In genomic region chr16:11393366-11393765, GRCh38 we compare ENCODE assay signal across 20 cellular contexts.
"Had no signal": no experiment of that assay in that cellular context is flagged by ENCODE, and none has a peak within 500 bp of the region (broad histone marks: within the 10 kb centered on the region; RNA-seq: fewer than 3 reads in every experiment).

No MANE protein-coding gene starts in this region.

- H2AFZ ChIP-seq: parathyroid adenoma had no signal

- ATAC-seq: left lung; mucosa of descending colon; stimulated activated naive CD8-positive, alpha-beta T cell treated with anti-CD3 and anti-CD28 coated beads, Interleukin-15, Interleukin-2, amounts not matched to agents 100 U/mL and 50 U/mL, for 24 hours had no signal

- H3K36me3 ChIP-seq: left lung, tibial artery, uterus, WERI-Rb-1 had no signal

- H3K4me3 ChIP-seq: left lung, mucosa of descending colon, tibial artery, uterus had no signal

- H3K9me3 ChIP-seq: left lung, mucosa of descending colon, tibial artery, uterus had no signal

- H3K4me3 Mint-ChIP-seq: activated naive CD8-positive, alpha-beta T cell; memory B cell; naive B cell had no signal

- H3K36me3 Mint-ChIP-seq: activated naive CD8-positive, alpha-beta T cell; memory B cell; naive B cell had no signal

- H3K4me1 ChIP-seq: parathyroid adenoma, uterus had no signal

- H3K27me3 Mint-ChIP-seq: activated naive CD8-positive, alpha-beta T cell; memory B cell had no signal

- H3K27ac ChIP-seq: epithelial cell of prostate, left lung, parathyroid adenoma, tibial artery, uterus, WERI-Rb-1 had no signal

- H3K27me3 ChIP-seq: tibial artery, uterus had no signal

- FAIRE-seq: bronchial epithelial cell, keratinocyte had no signal

- H3K9ac ChIP-seq: parathyroid adenoma had no signal

- H3K9me3 Mint-ChIP-seq: memory B cell, naive B cell had no signal

- H3K27ac Mint-ChIP-seq: activated naive CD8-positive, alpha-beta T cell; memory B cell had no signal

- DNase-seq: activated CD4-positive, alpha-beta T cell treated with anti-CD3 and anti-CD28 coated beads for 1 hour; activated CD8-positive, alpha-beta memory T cell treated with anti-CD3 and anti-CD28 coated beads for 24 hours; activated gamma-delta T cell treated with Interleukin-2 at 50 U/mL for 16 hours; dermis blood vessel endothelial cell; foreskin fibroblast; hypothalamus; left lung; mucosa of descending colon; naive B cell; stimulated activated naive CD8-positive, alpha-beta T cell treated with anti-CD3 and anti-CD28 coated beads, Interleukin-15, Interleukin-2, amounts not matched to agents 100 U/mL and 50 U/mL, for 24 hours; substantia nigra; tibial artery; uterus; WERI-Rb-1 had no signal
